Comparison of ENCODE assay signal across 15 cellular contexts in genomic region chr6:111171577-111172400, GRCh38.
DNase-seq lines count a peak whose midpoint lies in the region; ATAC-seq, FAIRE-seq and TF ChIP-seq lines count a peak whose summit lies in the region.
"Had no signal": no experiment of that assay in that cellular context is flagged by ENCODE, and none has a peak within 500 bp of the region (broad histone marks: within the 10 kb centered on the region; RNA-seq: fewer than 3 reads in every experiment).

No MANE protein-coding gene starts in this region.

- H3K9me3 ChIP-seq in PC-3 (ENCODE audit: low read length) (no peaks in the 10 kb centered on the region), A673 (ENCODE audit: low read depth, low read length, poor library complexity, severe bottlenecking) (no peaks in the 10 kb centered on the region)
- H3K9me3 ChIP-seq: ovary had no signal

- H2AFZ ChIP-seq in PC-3 (ENCODE audit: low read length) = no peak overlapping the region

- intact Hi-C loops in PC-3 (cut with micrococcal nuclease) (no loop called here), A673 (cut with micrococcal nuclease; ENCODE audit: unreplicated experiment) (no loop called here)

- no peak overlapping the region for H3K9ac ChIP-seq in PC-3 (ENCODE audit: low read length)

- no peak for FAIRE-seq in D721Med (lab: Jason Lieb, UNC)

- no peaks in the 10 kb centered on the region for H3K79me2 ChIP-seq in PC-3 (ENCODE audit: low read length)

- peak; percentile 4 for DNase-seq in PC-3
- no peak for DNase-seq in A673 (ENCODE audit: low spot score)
- DNase-seq in D721Med (ENCODE audit: insufficient read length, low spot score) = no peak
- no peak for DNase-seq in HK-2 (ENCODE audit: unreplicated experiment)
- no peak for DNase-seq in NCI-H1436 (lab: John Stamatoyannopoulos, UW)
- DNase-seq: activated CD4-positive, alpha-beta T cell treated with anti-CD3 and anti-CD28 coated beads for 48 hours; activated gamma-delta T cell; hypothalamus; KBM-7; NCI-H2029; ovary had no signal

- no peak overlapping the region for H3K27ac ChIP-seq in PC-3 (ENCODE audit: low read length)
- no peak overlapping the region for H3K27ac ChIP-seq in A673 (ENCODE audit: low read depth, low read length, poor library complexity, severe bottlenecking)
- H3K27ac ChIP-seq: ovary had no signal

- H3K9me2 ChIP-seq in PC-3 (replicated peaks; ENCODE audit: low read length) = no peaks in the 10 kb centered on the region

- no peaks in the 10 kb centered on the region for H4K20me1 ChIP-seq in PC-3 (ENCODE audit: low read length)

- H3K4me2 ChIP-seq in PC-3 (ENCODE audit: low read length) = no peak overlapping the region

- ATAC-seq in GM18499 (IDR thresholded peaks at IDR 0.05; ENCODE audit: insufficient read depth, unreplicated experiment) = peak; percentile 68
- peak; percentile 80 for ATAC-seq in GM19395 (IDR thresholded peaks at IDR 0.05; ENCODE audit: unreplicated experiment)
- peak; percentile 72 for ATAC-seq in HG02884 (IDR thresholded peaks at IDR 0.05; ENCODE audit: unreplicated experiment)
- ATAC-seq in PC-3 = no peak
- ATAC-seq: esophagus mucosa had no signal

- CTCF ChIA-PET in PC-3 (lab: Charles Lee) (no interaction called here), A673 (lab: Charles Lee) (interaction anchor here (0.7 kb wide), 1 partner anchor 58 kb away, joined by 8 read pairs; no protein-coding TSS in a partner anchor)

- H3K36me3 ChIP-seq in PC-3 (ENCODE audit: low read depth, low read length) (no peaks in the 10 kb centered on the region), A673 (ENCODE audit: insufficient read depth, low read length, poor library complexity, severe bottlenecking) (no peaks in the 10 kb centered on the region)
- H3K36me3 ChIP-seq: ovary had no signal

- H3K27me3 ChIP-seq in PC-3 (ENCODE audit: low read length) (no peaks in the 10 kb centered on the region), A673 (replicated peaks; ENCODE audit: insufficient read depth, low read depth, low read length, poor library complexity) (no peaks in the 10 kb centered on the region)
- H3K27me3 ChIP-seq: ovary had no signal

- BruUV-seq in PC-3 (replicated peaks; lab: Mats Ljungman, UMichigan) = no TSS peak
- no TSS peak for BruUV-seq in A673 (replicated peaks; lab: Mats Ljungman, UMichigan)

- no peaks in the 10 kb centered on the region for H3F3A ChIP-seq in PC-3 (ENCODE audit: low read length, unreplicated experiment)

- POLR2A ChIA-PET in PC-3 (lab: Charles Lee; ENCODE audit: unreplicated experiment) (interaction anchor here (0.5 kb wide), 1 partner anchor 694 kb away, joined by 14 read pairs; no protein-coding TSS in a partner anchor), A673 (lab: Charles Lee; ENCODE audit: low non-redundant PET) (interaction anchor here (0.6 kb wide), 1 partner anchor 703 kb away, joined by 7 read pairs; no protein-coding TSS in a partner anchor)

- H3K4me1 ChIP-seq in PC-3 (ENCODE audit: insufficient read depth, low read length) (no peaks in the 10 kb centered on the region), A673 (ENCODE audit: insufficient read depth, low read length, poor library complexity, severe bottlenecking) (peaks cover 29% of the 10 kb centered on the region)

- H3K4me3 ChIP-seq in PC-3 (ENCODE audit: low read length) (no peak overlapping the region), A673 (ENCODE audit: low read depth, low read length, poor library complexity, severe bottlenecking) (no peak overlapping the region)
- H3K4me3 ChIP-seq: ovary had no signal

- no peak for TF ChIP-seq CTCF in PC-3 (conservative IDR thresholded peaks at IDR 0.05; ENCODE audit: low read depth, low read length)
- TF ChIP-seq CTCF in A673 (conservative IDR thresholded peaks at IDR 0.05; ENCODE audit: low read depth, low read length) = no peak
- TF ChIP-seq CTCF in D721Med (IDR thresholded peaks at IDR 0.05; ENCODE audit: insufficient read depth, missing control alignments) = no peak
